9 cellular contexts compared by ENCODE assay signal in genomic region chr12:92717202-92717601, GRCh38. TPM values are rescaled to one million over a fixed set of nuclear protein-coding genes. Genes with fewer than 3 reads are reported as not detected.
A peak's percentile ranks its signal among the peaks of the same experiment; 100 is the strongest.
DNase-seq lines count a peak whose midpoint lies in the region; ATAC-seq, FAIRE-seq and TF ChIP-seq lines count a peak whose summit lies in the region.
"Had no signal": no experiment of that assay in that cellular context is flagged by ENCODE, and none has a peak within 500 bp of the region (broad histone marks: within the 10 kb centered on the region; RNA-seq: fewer than 3 reads in every experiment).

No MANE protein-coding gene starts in this region.

- POLR2A ChIA-PET in H1 (lab: Charles Lee; ENCODE audit: partially characterized antibody): no interaction called here

- no peak overlapping the region for H4K8ac ChIP-seq in H1 (ENCODE audit: extremely low read depth, insufficient read depth, low read length)

- TF ChIP-seq CTCF in GM12872 (IDR thresholded peaks at IDR 0.05; ENCODE audit: insufficient read depth, low read depth, low read length) (peak; percentile 41), H1 (IDR thresholded peaks at IDR 0.05; ENCODE audit: control extremely low read depth in 1 of 3, insufficient read depth in 1 of 3, low read depth in 1 of 3, low read length in 3 of 3) (peak in 2 of 3 experiments; percentile 56 to 68; a peak in 3 of 4 replicates), psoas muscle (IDR thresholded peaks at IDR 0.05) (peak; percentile 31)

- no peaks in the 10 kb centered on the region for H3K79me2 ChIP-seq in H1 (ENCODE audit: control insufficient read depth in 1 of 2, insufficient read depth in 2 of 2, low read length in 2 of 2)

- no peak overlapping the region for H3K4me3 ChIP-seq in H1 (ENCODE audit: extremely low read depth in 1 of 4, insufficient read depth in 2 of 4, low read depth in 3 of 4, low read length in 4 of 4)
- no peak overlapping the region for H3K4me3 ChIP-seq in psoas muscle

- peak; percentile 59 to 79 for TF ChIP-seq RAD21 in H1 (IDR thresholded peaks at IDR 0.05 in 1 of 2, conservative IDR thresholded peaks at IDR 0.05 in 1 of 2; ENCODE audit: low read depth in 2 of 2, low read length in 2 of 2)

- H3K14ac ChIP-seq in H1 (ENCODE audit: insufficient read length): no peak overlapping the region

- no peak overlapping the region for H4K91ac ChIP-seq in H1 (replicated peaks; ENCODE audit: insufficient read length, low read length)

- H2BK120ac ChIP-seq in H1 (replicated peaks; ENCODE audit: low read depth, low read length): no peak overlapping the region

- no peaks in the 10 kb centered on the region for H4K20me1 ChIP-seq in H1 (replicated peaks in 1 of 2; ENCODE audit: control insufficient read depth in 1 of 2, insufficient read depth in 2 of 2, low read length in 2 of 2)

- H3K56ac ChIP-seq in H1 (replicated peaks; ENCODE audit: insufficient read length, low read depth, low read length): no peak overlapping the region

- H3K18ac ChIP-seq in H1 (ENCODE audit: extremely low read depth, low read length): no peak overlapping the region

- no peak overlapping the region for H3K27ac Mint-ChIP-seq in stimulated activated memory B cell treated with anti-CD40 and anti-IgM and Interleukin-4, amounts not matched to agents 10 μg/mL and 1 μg/mL and 100 μg/mL, for 72 hours
- H3K27ac Mint-ChIP-seq: nephron had no signal

- H3K4me1 ChIP-seq in H1 (replicated peaks in 1 of 4; ENCODE audit: control insufficient read depth in 3 of 4, insufficient read depth in 4 of 4, low read length in 3 of 4) (peaks cover 0 to 2% (median 0%) of the 10 kb centered on the region in 4 experiments; a peak in 1 of 7 replicates), psoas muscle (no peaks in the 10 kb centered on the region)

- TF ChIP-seq EP300 in H1 (IDR thresholded peaks at IDR 0.05; ENCODE audit: borderline replicate concordance in 1 of 2, low read depth in 2 of 2, low read length in 2 of 2): no peak

- H3K27me3 Mint-ChIP-seq in stimulated activated memory B cell treated with anti-CD40 and anti-IgM and Interleukin-4, amounts not matched to agents 10 μg/mL and 1 μg/mL and 100 μg/mL, for 72 hours: no peaks in the 10 kb centered on the region

- H2AK5ac ChIP-seq in H1 (ENCODE audit: low read depth, low read length): no peak overlapping the region

- FAIRE-seq in H1 (lab: Jason Lieb, UNC): no peak

- no peak overlapping the region for H2BK15ac ChIP-seq in H1 (ENCODE audit: low read length)

- no peaks in the 10 kb centered on the region for H3K79me1 ChIP-seq in H1 (ENCODE audit: low read depth, low read length)

- TF ChIP-seq POLR2A in H1 (IDR thresholded peaks at IDR 0.05; ENCODE audit: control extremely low read depth in 1 of 2, low read depth in 2 of 2, low read length in 2 of 2): no peak

- CTCF ChIA-PET in H1 (lab: Charles Lee; ENCODE audit: partially characterized antibody): interaction anchor here (0.9 to 2.9 kb wide), 16 partner anchors 9 to 381 kb away, joined by 3 to 19 read pairs (median 4); partner anchors contain the start of gene PLEKHG7

- H3K9ac ChIP-seq in H1 (replicated peaks in 1 of 4; ENCODE audit: extremely low read depth in 1 of 4, low read depth in 3 of 4, low read length in 3 of 4): no peak overlapping the region

- peak overlapping the region; percentile 90; the same call in 1 of the 2 replicates for H2AFZ ChIP-seq in H1 (ENCODE audit: low read length)

- H3K9me3 Mint-ChIP-seq in stimulated activated memory B cell treated with anti-CD40 and anti-IgM and Interleukin-4, amounts not matched to agents 10 μg/mL and 1 μg/mL and 100 μg/mL, for 72 hours: no peaks in the 10 kb centered on the region

- peak; percentile 37 for DNase-seq in NCI-H226
- no peak for DNase-seq in H1 (ENCODE audit: low read depth in 1 of 2, low spot score in 2 of 2)
- no peak for DNase-seq in psoas muscle
- DNase-seq in retina: no peak
- DNase-seq: cerebellar nuclear complex had no signal

- no peaks in the 10 kb centered on the region for H3K27me3 ChIP-seq in H1 (replicated peaks in 1 of 4; ENCODE audit: control insufficient read depth in 3 of 4, extremely low read depth in 1 of 4, insufficient read depth in 3 of 4, low read length in 3 of 4)
- H3K27me3 ChIP-seq in psoas muscle (ENCODE audit: insufficient read depth in 3 of 3, low read length in 2 of 3): no peaks in the 10 kb centered on the region

- 0 out of 4 replicates have a peak overlapping the region, but pooled peaks of 1 of the 2 experiments have one; percentile 32 for H3K4me2 ChIP-seq in H1 (ENCODE audit: insufficient read depth in 1 of 2, low read depth in 2 of 2, low read length in 2 of 2)

- no peak overlapping the region for H2BK20ac ChIP-seq in H1 (ENCODE audit: low read length)

- H3K23me2 ChIP-seq in H1 (ENCODE audit: low read depth, low read length): no peaks in the 10 kb centered on the region

- no peaks in the 10 kb centered on the region for H3K4me1 Mint-ChIP-seq in stimulated activated memory B cell treated with anti-CD40 and anti-IgM and Interleukin-4, amounts not matched to agents 10 μg/mL and 1 μg/mL and 100 μg/mL, for 72 hours

- H2BK5ac ChIP-seq in H1 (ENCODE audit: low read depth, low read length): no peak overlapping the region

- H3K27ac ChIP-seq in H1 (ENCODE audit: low read depth, low read length): no peak overlapping the region
- no peak overlapping the region for H3K27ac ChIP-seq in psoas muscle

- 87% methylated on average over 2 of the region's 2 CpGs; no CpG with 5 or more reads in 1 of the 2 experiments for WGBS in H1 (ENCODE audit: extremely low coverage in 1 of 2, insufficient coverage in 1 of 2, insufficient read length in 1 of 2, insufficient replicate concordance in 2 of 2, low coverage in 1 of 2, low lambda C conversion rate in 2 of 2, missing lambda C conversion rate in 1 of 2), 2 experiments
- 56 to 69% (median 61%) methylated on average over 2 of the region's 2 CpGs for WGBS in psoas muscle, 3 donors

- intact Hi-C loops in psoas muscle (cut with DNase I): no loop called here

- no peak overlapping the region for H3K4me3 Mint-ChIP-seq in stimulated activated memory B cell treated with anti-CD40 and anti-IgM and Interleukin-4, amounts not matched to agents 10 μg/mL and 1 μg/mL and 100 μg/mL, for 72 hours
- H3K4me3 Mint-ChIP-seq: nephron had no signal

- H3K4ac ChIP-seq in H1 (replicated peaks; ENCODE audit: insufficient read length, low read depth, low read length): no peak overlapping the region

- ATAC-seq in psoas muscle (peak in 2 of 4 donors; percentile 60 to 71), GM21717 (IDR thresholded peaks at IDR 0.05; ENCODE audit: unreplicated experiment) (no peak)
- no peak for ATAC-seq in stimulated activated memory B cell treated with anti-CD40 and anti-IgM and Interleukin-4, amounts not matched to agents 10 μg/mL and 1 μg/mL and 100 μg/mL, for 72 hours

- no peak overlapping the region for H3K23ac ChIP-seq in H1 (ENCODE audit: insufficient read length)

- no peak overlapping the region for H4K5ac ChIP-seq in H1 (ENCODE audit: insufficient read length, low read depth, low read length)

- no peaks in the 10 kb centered on the region for H3K36me3 ChIP-seq in H1 (ENCODE audit: control insufficient read depth in 2 of 4, insufficient read depth in 4 of 4, low read length in 3 of 4)
- H3K36me3 ChIP-seq in psoas muscle (ENCODE audit: insufficient read depth in 1 of 2, low read depth in 1 of 2): no peaks in the 10 kb centered on the region

- H2BK12ac ChIP-seq in H1 (ENCODE audit: low read depth, low read length): no peak overlapping the region

- H3K9me3 ChIP-seq in H1 (ENCODE audit: insufficient read depth in 2 of 2, low read depth in 1 of 2, low read length in 1 of 2): no peaks in the 10 kb centered on the region
- no peaks in the 10 kb centered on the region for H3K9me3 ChIP-seq in psoas muscle

- H3K36me3 Mint-ChIP-seq in stimulated activated memory B cell treated with anti-CD40 and anti-IgM and Interleukin-4, amounts not matched to agents 10 μg/mL and 1 μg/mL and 100 μg/mL, for 72 hours: peaks cover 64% of the 10 kb centered on the region

TF ChIP-seq in H1, 55 proteins besides CTCF, POLR2A, EP300 and RAD21:
- TF ChIP-seq SUZ12 (IDR thresholded peaks at IDR 0.05; ENCODE audit: low read length) (no peak), CEBPB (IDR thresholded peaks at IDR 0.05; ENCODE audit: low read depth, low read length) (peak; percentile 81)

RNA-seq across cellular contexts. Expression of gene PLEKHG7, which starts 14.4 kb away (rescaled TPM):
- not detected in 2 replicates for total RNA-seq in H1 (2021; fragmentation: NEBNext Ultra II Directional; extraction: Animal tissue kit (Norgen Biotek cat#: 25700))
- not detected in 2 replicates for polyA plus RNA-seq in H1 (2011; rRNA removed)
- polyA plus RNA-seq in H1 (2011; cell fraction: cytosol; rRNA removed): not detected
- not detected for polyA plus RNA-seq in H1 (2011; cell fraction: nucleus; rRNA removed)
- not detected in 4 replicates for polyA plus RNA-seq in H1 (2012, experiment 1 of 2)
- not detected for polyA plus RNA-seq in H1 (2012, experiment 2 of 2)
- polyA plus RNA-seq in H1 (2013, experiment 1 of 2): 0.02 TPM
- polyA plus RNA-seq in H1 (2013, experiment 2 of 2): 0.06 TPM
- polyA minus RNA-seq in H1 (2011; rRNA and poly(A)+ RNA removed): not detected in 2 replicates
- polyA minus RNA-seq in H1 (2011; cell fraction: cytosol; rRNA and poly(A)+ RNA removed): not detected
- not detected for polyA minus RNA-seq in H1 (2011; cell fraction: nucleus; rRNA and poly(A)+ RNA removed)
- total RNA-seq in psoas muscle: not detected
- polyA plus RNA-seq in psoas muscle: not detected
